In genomic region chr10:68348265-68348741, GRCh38 we compare ENCODE assay signal across 8 cellular contexts. TPM values are rescaled to one million over a fixed set of nuclear protein-coding genes. Genes with fewer than 3 reads are reported as not detected.
DNase-seq lines count a peak whose midpoint lies in the region; ATAC-seq, FAIRE-seq and TF ChIP-seq lines count a peak whose summit lies in the region.

No MANE protein-coding gene starts in this region.

- CTCF ChIA-PET in H1 (lab: Charles Lee; ENCODE audit: partially characterized antibody): interaction anchor here (0.5 to 2.3 kb wide), 39 partner anchors 9 to 905 kb away, joined by 3 to 21 read pairs (median 4); partner anchors contain the start of gene HNRNPH3

- H3K36me3 Mint-ChIP-seq in CD4-positive, CD25-positive, alpha-beta regulatory T cell: peaks cover 11% of the 10 kb centered on the region
- peaks cover 42% of the 10 kb centered on the region for H3K36me3 Mint-ChIP-seq in activated CD4-positive, alpha-beta T cell treated with anti-CD3 and anti-CD28 coated beads, Interleukin-2, amount 10 ng/mL, durations not matched to agents 24 days and 14 days (ENCODE audit: low read depth)
- peaks cover 18% of the 10 kb centered on the region for H3K36me3 Mint-ChIP-seq in natural killer cell

- peak; percentile 64 to 71 for ATAC-seq in CD4-positive, CD25-positive, alpha-beta regulatory T cell (ENCODE audit: low read depth in 2 of 2)
- peak; percentile 62 to 88 (median 71) for ATAC-seq in natural killer cell

- H3K9ac ChIP-seq in H1 (replicated peaks in 1 of 4; ENCODE audit: extremely low read depth in 1 of 4, low read depth in 3 of 4, low read length in 3 of 4): no peak overlapping the region

- H3K14ac ChIP-seq in H1 (ENCODE audit: insufficient read length): no peak overlapping the region

- peaks cover 46% of the 10 kb centered on the region for H3K36me3 ChIP-seq in CD4-positive, CD25-positive, alpha-beta regulatory T cell (ENCODE audit: control insufficient read depth, insufficient read depth, low read length)
- H3K36me3 ChIP-seq in H1 (ENCODE audit: control insufficient read depth in 2 of 4, insufficient read depth in 4 of 4, low read length in 3 of 4): peaks cover 0 to 27% (median 7%) of the 10 kb centered on the region in 4 experiments; a peak in 6 of 8 replicates

- no peak for TF ChIP-seq POLR2A in H1 (IDR thresholded peaks at IDR 0.05; ENCODE audit: control extremely low read depth in 1 of 2, low read depth in 2 of 2, low read length in 2 of 2)

- no peak overlapping the region for H2AFZ ChIP-seq in H1 (ENCODE audit: low read length)

- intact Hi-C loops in activated CD4-positive, alpha-beta T cell treated with anti-CD3 and anti-CD28 coated beads, Interleukin-2, amount 10 ng/mL, durations not matched to agents 24 days and 14 days (cut with micrococcal nuclease): loop anchor here (2.0 to 5.0 kb wide), 2 partner anchors 136 to 374 kb away; partner anchors contain the start of gene CCAR1
- intact Hi-C loops in natural killer cell (cut with micrococcal nuclease): loop anchor here (1.0 kb wide), 1 partner anchor 135 kb away; no protein-coding TSS in a partner anchor

- DNase-seq in CD4-positive, CD25-positive, alpha-beta regulatory T cell: peak; percentile 26 to 71 (median 50)
- DNase-seq in GM19238 (ENCODE audit: insufficient read length, low spot score) (peak; percentile 23), NCI-H146 (lab: John Stamatoyannopoulos, UW) (peak; percentile 16), H1 (ENCODE audit: low read depth in 1 of 2, low spot score in 2 of 2) (no peak), natural killer cell (peak; percentile 17), NCI-H2107 (lab: John Stamatoyannopoulos, UW) (no peak), KG1 (lab: John Stamatoyannopoulos, UW) (no peak)
- peak; percentile 82 for DNase-seq in activated CD4-positive, alpha-beta T cell treated with anti-CD3 and anti-CD28 coated beads, Interleukin-2, amount 10 ng/mL, durations not matched to agents 24 days and 14 days

- no peak overlapping the region for H4K8ac ChIP-seq in H1 (ENCODE audit: extremely low read depth, insufficient read depth, low read length)

- peak; percentile 99 for FAIRE-seq in H1 (lab: Jason Lieb, UNC)

- TF ChIP-seq RAD21 in H1 (IDR thresholded peaks at IDR 0.05 in 1 of 2, conservative IDR thresholded peaks at IDR 0.05 in 1 of 2; ENCODE audit: low read depth in 2 of 2, low read length in 2 of 2): peak; percentile 57 to 74

- H3K23ac ChIP-seq in H1 (ENCODE audit: insufficient read length): no peak overlapping the region

- H3K23me2 ChIP-seq in H1 (ENCODE audit: low read depth, low read length): no peaks in the 10 kb centered on the region

- no peaks in the 10 kb centered on the region for H3K9me3 ChIP-seq in CD4-positive, CD25-positive, alpha-beta regulatory T cell (ENCODE audit: control insufficient read depth in 2 of 2, low read length in 2 of 2)
- no peaks in the 10 kb centered on the region for H3K9me3 ChIP-seq in H1 (ENCODE audit: insufficient read depth in 2 of 2, low read depth in 1 of 2, low read length in 1 of 2)

- H4K5ac ChIP-seq in H1 (ENCODE audit: insufficient read length, low read depth, low read length): no peak overlapping the region

- no peaks in the 10 kb centered on the region for H3K79me1 ChIP-seq in H1 (ENCODE audit: low read depth, low read length)

- H3K18ac ChIP-seq in H1 (ENCODE audit: extremely low read depth, low read length): no peak overlapping the region

- TF ChIP-seq EP300 in H1 (IDR thresholded peaks at IDR 0.05; ENCODE audit: borderline replicate concordance in 1 of 2, low read depth in 2 of 2, low read length in 2 of 2): no peak

- peak overlapping the region; percentile 16 to 88 (median 87) for H3K27ac Mint-ChIP-seq in CD4-positive, CD25-positive, alpha-beta regulatory T cell
- H3K27ac Mint-ChIP-seq in activated CD4-positive, alpha-beta T cell treated with anti-CD3 and anti-CD28 coated beads, Interleukin-2, amount 10 ng/mL, durations not matched to agents 24 days and 14 days: peak overlapping the region; percentile 59
- H3K27ac Mint-ChIP-seq in natural killer cell: peak overlapping the region; percentile 60 to 75

- H3K4ac ChIP-seq in H1 (replicated peaks; ENCODE audit: insufficient read length, low read depth, low read length): no peak overlapping the region

- no peaks in the 10 kb centered on the region for H4K20me1 ChIP-seq in H1 (replicated peaks in 1 of 2; ENCODE audit: control insufficient read depth in 1 of 2, insufficient read depth in 2 of 2, low read length in 2 of 2)

- no peak overlapping the region for H2BK5ac ChIP-seq in H1 (ENCODE audit: low read depth, low read length)

- no peak overlapping the region for H4K91ac ChIP-seq in H1 (replicated peaks; ENCODE audit: insufficient read length, low read length)

- no peak overlapping the region for H2BK120ac ChIP-seq in H1 (replicated peaks; ENCODE audit: low read depth, low read length)

- peak; percentile 59 to 92 (median 73) for TF ChIP-seq CTCF in H1 (IDR thresholded peaks at IDR 0.05; ENCODE audit: control extremely low read depth in 1 of 3, insufficient read depth in 1 of 3, low read depth in 1 of 3, low read length in 3 of 3)
- peak; percentile 73 for TF ChIP-seq CTCF in natural killer cell (IDR thresholded peaks at IDR 0.05)

- no peak overlapping the region for H3K56ac ChIP-seq in H1 (replicated peaks; ENCODE audit: insufficient read length, low read depth, low read length)

- peaks cover 3 to 17% (median 7%) of the 10 kb centered on the region in 4 donors for H3K4me1 Mint-ChIP-seq in CD4-positive, CD25-positive, alpha-beta regulatory T cell
- H3K4me1 Mint-ChIP-seq in activated CD4-positive, alpha-beta T cell treated with anti-CD3 and anti-CD28 coated beads, Interleukin-2, amount 10 ng/mL, durations not matched to agents 24 days and 14 days: peaks cover 8% of the 10 kb centered on the region
- H3K4me1 Mint-ChIP-seq in natural killer cell: peaks cover 0 to 6% of the 10 kb centered on the region in 2 donors

- H3K79me2 ChIP-seq in H1 (ENCODE audit: control insufficient read depth in 1 of 2, insufficient read depth in 2 of 2, low read length in 2 of 2): no peaks in the 10 kb centered on the region

- no peak overlapping the region for H3K4me3 Mint-ChIP-seq in CD4-positive, CD25-positive, alpha-beta regulatory T cell
- no peak overlapping the region for H3K4me3 Mint-ChIP-seq in activated CD4-positive, alpha-beta T cell treated with anti-CD3 and anti-CD28 coated beads, Interleukin-2, amount 10 ng/mL, durations not matched to agents 24 days and 14 days
- H3K4me3 Mint-ChIP-seq in natural killer cell: no peak overlapping the region

- peak overlapping the region; percentile 41 for H3K27ac ChIP-seq in CD4-positive, CD25-positive, alpha-beta regulatory T cell (ENCODE audit: insufficient read depth, low read length, poor library complexity, severe bottlenecking)
- no peak overlapping the region for H3K27ac ChIP-seq in H1 (ENCODE audit: low read depth, low read length)

- H3K4me1 ChIP-seq in CD4-positive, CD25-positive, alpha-beta regulatory T cell (ENCODE audit: control insufficient read depth, insufficient read depth, low read length, poor library complexity, severe bottlenecking): no peaks in the 10 kb centered on the region
- peaks cover 0 to 2% (median 0%) of the 10 kb centered on the region in 4 experiments; a peak in 1 of 7 replicates for H3K4me1 ChIP-seq in H1 (replicated peaks in 1 of 4; ENCODE audit: control insufficient read depth in 3 of 4, insufficient read depth in 4 of 4, low read length in 3 of 4)

- peaks cover 4% of the 10 kb centered on the region for H3K27me3 Mint-ChIP-seq in CD4-positive, CD25-positive, alpha-beta regulatory T cell
- no peaks in the 10 kb centered on the region for H3K27me3 Mint-ChIP-seq in activated CD4-positive, alpha-beta T cell treated with anti-CD3 and anti-CD28 coated beads, Interleukin-2, amount 10 ng/mL, durations not matched to agents 24 days and 14 days
- no peaks in the 10 kb centered on the region for H3K27me3 Mint-ChIP-seq in natural killer cell (ENCODE audit: low read depth in 2 of 2)

- H3K27me3 ChIP-seq in CD4-positive, CD25-positive, alpha-beta regulatory T cell (ENCODE audit: control insufficient read depth, insufficient read depth, low read length): no peaks in the 10 kb centered on the region
- H3K27me3 ChIP-seq in H1 (replicated peaks in 1 of 4; ENCODE audit: control insufficient read depth in 3 of 4, extremely low read depth in 1 of 4, insufficient read depth in 3 of 4, low read length in 3 of 4): no peaks in the 10 kb centered on the region

- H3K4me3 ChIP-seq in CD4-positive, CD25-positive, alpha-beta regulatory T cell (ENCODE audit: low read depth, low read length): no peak overlapping the region
- H3K4me3 ChIP-seq in H1 (ENCODE audit: extremely low read depth in 1 of 4, insufficient read depth in 2 of 4, low read depth in 3 of 4, low read length in 4 of 4): no peak overlapping the region

- 40% methylated on average over 2 of the region's 2 CpGs; no CpG with 5 or more reads in 1 of the 2 experiments for WGBS in H1 (ENCODE audit: extremely low coverage in 1 of 2, insufficient coverage in 1 of 2, insufficient read length in 1 of 2, insufficient replicate concordance in 2 of 2, low coverage in 1 of 2, low lambda C conversion rate in 2 of 2, missing lambda C conversion rate in 1 of 2), 2 experiments

- POLR2A ChIA-PET in H1 (lab: Charles Lee; ENCODE audit: partially characterized antibody): interaction anchor here (0.6 to 11.0 kb wide), 5 partner anchors 9 to 622 kb away, joined by 3 to 141 read pairs (median 3); partner anchors contain the start of genes HNRNPH3 and PBLD

- H2BK15ac ChIP-seq in H1 (ENCODE audit: low read length): no peak overlapping the region

- H3K4me2 ChIP-seq in H1 (ENCODE audit: insufficient read depth in 1 of 2, low read depth in 2 of 2, low read length in 2 of 2): no peak overlapping the region

- no peak overlapping the region for H2BK20ac ChIP-seq in H1 (ENCODE audit: low read length)

- H3K9me3 Mint-ChIP-seq in CD4-positive, CD25-positive, alpha-beta regulatory T cell: peaks cover 0 to 1% (median 0%) of the 10 kb centered on the region in 7 donors
- no peaks in the 10 kb centered on the region for H3K9me3 Mint-ChIP-seq in activated CD4-positive, alpha-beta T cell treated with anti-CD3 and anti-CD28 coated beads, Interleukin-2, amount 10 ng/mL, durations not matched to agents 24 days and 14 days
- H3K9me3 Mint-ChIP-seq in natural killer cell: no peaks in the 10 kb centered on the region

- no peak overlapping the region for H2AK5ac ChIP-seq in H1 (ENCODE audit: low read depth, low read length)

- no peak overlapping the region for H2BK12ac ChIP-seq in H1 (ENCODE audit: low read depth, low read length)

RNA-seq across cellular contexts. Expression of gene PBLD, which starts 15.6 kb away (rescaled TPM):
- 1.2 TPM for total RNA-seq in CD4-positive, CD25-positive, alpha-beta regulatory T cell
- polyA plus RNA-seq in CD4-positive, CD25-positive, alpha-beta regulatory T cell: 1 to 10 TPM in 3 of 4 donors, under 1 TPM in 1; 0.85 to 1.5 (median 1.2) TPM
- 0.88 and 1.6 TPM in 2 replicates for total RNA-seq in activated CD4-positive, alpha-beta T cell treated with anti-CD3 and anti-CD28 coated beads, Interleukin-2, amount 10 ng/mL, durations not matched to agents 24 days and 14 days
- 0.90 and 2.0 TPM in 2 replicates for total RNA-seq in H1 (2021; fragmentation: NEBNext Ultra II Directional; extraction: Animal tissue kit (Norgen Biotek cat#: 25700))
- 0.56 and 0.63 TPM in 2 replicates for polyA plus RNA-seq in H1 (2011; rRNA removed)
- 0.70 TPM for polyA plus RNA-seq in H1 (2011; cell fraction: cytosol; rRNA removed)
- 1.2 TPM for polyA plus RNA-seq in H1 (2011; cell fraction: nucleus; rRNA removed)
- 2.5 to 4.0 TPM (median 3.0 TPM) in 4 replicates for polyA plus RNA-seq in H1 (2012, experiment 1 of 2)
- polyA plus RNA-seq in H1 (2012, experiment 2 of 2): 0.18 TPM
- polyA plus RNA-seq in H1 (2013, experiment 1 of 2): 2.3 TPM
- 2.1 TPM for polyA plus RNA-seq in H1 (2013, experiment 2 of 2)
- polyA minus RNA-seq in H1 (2011; rRNA and poly(A)+ RNA removed): 0.38 and 1.00 TPM in 2 replicates
- 0.81 TPM for polyA minus RNA-seq in H1 (2011; cell fraction: cytosol; rRNA and poly(A)+ RNA removed)
- polyA minus RNA-seq in H1 (2011; cell fraction: nucleus; rRNA and poly(A)+ RNA removed): 2.2 TPM
- 1 to 10 TPM; 1.4 to 2.1 (median 1.4) TPM for total RNA-seq in natural killer cell

RNA-seq across cellular contexts. Expression of gene HNRNPH3, which starts 16.4 kb away (rescaled TPM):
- total RNA-seq in CD4-positive, CD25-positive, alpha-beta regulatory T cell: 200 TPM
- 100 to 1,000 TPM; 120 to 142 (median 137) TPM for polyA plus RNA-seq in CD4-positive, CD25-positive, alpha-beta regulatory T cell
- total RNA-seq in activated CD4-positive, alpha-beta T cell treated with anti-CD3 and anti-CD28 coated beads, Interleukin-2, amount 10 ng/mL, durations not matched to agents 24 days and 14 days: 200 and 206 TPM in 2 replicates
- 229 and 230 TPM in 2 replicates for total RNA-seq in H1 (2021; fragmentation: NEBNext Ultra II Directional; extraction: Animal tissue kit (Norgen Biotek cat#: 25700))
- polyA plus RNA-seq in H1 (2011; rRNA removed): 48.1 and 63.2 TPM in 2 replicates
- 189 TPM for polyA plus RNA-seq in H1 (2011; cell fraction: cytosol; rRNA removed)
- polyA plus RNA-seq in H1 (2011; cell fraction: nucleus; rRNA removed): 35.6 TPM
- 441 to 538 TPM (median 453 TPM) in 4 replicates for polyA plus RNA-seq in H1 (2012, experiment 1 of 2)
- polyA plus RNA-seq in H1 (2012, experiment 2 of 2): 55.9 TPM
- 153 TPM for polyA plus RNA-seq in H1 (2013, experiment 1 of 2)
- 161 TPM for polyA plus RNA-seq in H1 (2013, experiment 2 of 2)
- 86.6 and 98.8 TPM in 2 replicates for polyA minus RNA-seq in H1 (2011; rRNA and poly(A)+ RNA removed)
- polyA minus RNA-seq in H1 (2011; cell fraction: cytosol; rRNA and poly(A)+ RNA removed): 90.3 TPM
- 41.6 TPM for polyA minus RNA-seq in H1 (2011; cell fraction: nucleus; rRNA and poly(A)+ RNA removed)
- total RNA-seq in natural killer cell: 100 to 1,000 TPM; 132 to 162 (median 142) TPM

RNA-seq across cellular contexts. Expression of gene RUFY2, which starts 58.8 kb away (rescaled TPM):
- 18.9 TPM for total RNA-seq in CD4-positive, CD25-positive, alpha-beta regulatory T cell
- polyA plus RNA-seq in CD4-positive, CD25-positive, alpha-beta regulatory T cell: 1 to 10 TPM; 4.5 to 8.1 (median 6.8) TPM
- 9.5 and 10.3 TPM in 2 replicates for total RNA-seq in activated CD4-positive, alpha-beta T cell treated with anti-CD3 and anti-CD28 coated beads, Interleukin-2, amount 10 ng/mL, durations not matched to agents 24 days and 14 days
- 11.4 and 12.0 TPM in 2 replicates for total RNA-seq in H1 (2021; fragmentation: NEBNext Ultra II Directional; extraction: Animal tissue kit (Norgen Biotek cat#: 25700))
- 2.4 and 3.4 TPM in 2 replicates for polyA plus RNA-seq in H1 (2011; rRNA removed)
- 4.4 TPM for polyA plus RNA-seq in H1 (2011; cell fraction: cytosol; rRNA removed)
- polyA plus RNA-seq in H1 (2011; cell fraction: nucleus; rRNA removed): 2.8 TPM
- polyA plus RNA-seq in H1 (2012, experiment 1 of 2): 3.4 to 5.5 TPM (median 3.7 TPM) in 4 replicates
- polyA plus RNA-seq in H1 (2012, experiment 2 of 2): 0.24 TPM
- 6.9 TPM for polyA plus RNA-seq in H1 (2013, experiment 1 of 2)
- 6.8 TPM for polyA plus RNA-seq in H1 (2013, experiment 2 of 2)
- 5.3 and 7.0 TPM in 2 replicates for polyA minus RNA-seq in H1 (2011; rRNA and poly(A)+ RNA removed)
- polyA minus RNA-seq in H1 (2011; cell fraction: cytosol; rRNA and poly(A)+ RNA removed): 7.1 TPM
- 16.5 TPM for polyA minus RNA-seq in H1 (2011; cell fraction: nucleus; rRNA and poly(A)+ RNA removed)
- 10 to 100 TPM; 24.7 to 31.9 (median 31.4) TPM for total RNA-seq in natural killer cell

Comparison
In these comparisons a context has a peak if more than half of its experiments do, and no peak if none do; other contexts are left out.
1. DNase-seq: peak in CD4-positive, CD25-positive, alpha-beta regulatory T cell (3 of 3), GM19238 (single experiment), NCI-H146 (single experiment), activated CD4-positive, alpha-beta T cell treated with anti-CD3 and anti-CD28 coated beads, Interleukin-2, amount 10 ng/mL, durations not matched to agents 24 days and 14 days (single experiment) and natural killer cell (single experiment); none in H1 (0 of 2), NCI-H2107 (single experiment) and KG1 (single experiment).
2. Peak in every context shown above with its lines, with median percentiles within 50 percentile points of each other: H3K27ac Mint-ChIP-seq.